Comparison of ENCODE assay signal across 9 cellular contexts in genomic region chr13:24670927-24671326, GRCh38. TPM values are rescaled to one million over a fixed set of nuclear protein-coding genes. Genes with fewer than 3 reads are reported as not detected.
DNase-seq lines count a peak whose midpoint lies in the region; ATAC-seq, FAIRE-seq and TF ChIP-seq lines count a peak whose summit lies in the region.
"Had no signal": no experiment of that assay in that cellular context is flagged by ENCODE, and none has a peak within 500 bp of the region (broad histone marks: within the 10 kb centered on the region; RNA-seq: fewer than 3 reads in every experiment).

No MANE protein-coding gene starts in this region.

- H3K36me3 Mint-ChIP-seq in CD4-positive, alpha-beta T cell (ENCODE audit: low read depth) = no peaks in the 10 kb centered on the region

- H2BK12ac ChIP-seq in mesenchymal stem cell (ENCODE audit: low read length in 2 of 2) = no peak overlapping the region

- H3K27ac ChIP-seq in CD4-positive, alpha-beta T cell (ENCODE audit: low read depth, low read length) = no peak overlapping the region
- H3K27ac ChIP-seq in VCaP (peak overlapping the region; percentile 36; the same call in 1 of the 2 replicates), mesenchymal stem cell (ENCODE audit: low read length, poor library complexity, severe bottlenecking) (peak overlapping the region; percentile 33), kidney (ENCODE audit: low read depth in 2 of 2, low read length in 2 of 2) (no peak overlapping the region)

- no peaks in the 10 kb centered on the region for H3K79me1 ChIP-seq in mesenchymal stem cell (replicated peaks; ENCODE audit: low read length, poor library complexity, severe bottlenecking)

- peak overlapping the region; percentile 54 for H3K4me2 ChIP-seq in mesenchymal stem cell (ENCODE audit: low read length, poor library complexity, severe bottlenecking)

- H3K4ac ChIP-seq in mesenchymal stem cell (ENCODE audit: low read depth in 1 of 2, low read length in 2 of 2) = no peak overlapping the region

- H3K18ac ChIP-seq in mesenchymal stem cell (ENCODE audit: low read depth in 1 of 2, low read length in 2 of 2) = no peak overlapping the region

- no peak for FAIRE-seq in kidney (lab: Jason Lieb, UNC)

- H3K27me3 ChIP-seq in CD4-positive, alpha-beta T cell (ENCODE audit: control insufficient read depth, insufficient read depth, low read length) = no peaks in the 10 kb centered on the region
- no peaks in the 10 kb centered on the region for H3K27me3 ChIP-seq in mesenchymal stem cell (ENCODE audit: control insufficient read depth in 1 of 2, insufficient read depth in 1 of 2, low read length in 2 of 2)

- no peak overlapping the region for H4K8ac ChIP-seq in mesenchymal stem cell (ENCODE audit: low read length)

- no peak overlapping the region for H3K4me3 Mint-ChIP-seq in CD4-positive, alpha-beta T cell

- H2BK120ac ChIP-seq in mesenchymal stem cell (ENCODE audit: low read depth, low read length) = no peak overlapping the region

- H2AK5ac ChIP-seq in mesenchymal stem cell (ENCODE audit: low read length, severe bottlenecking) = no peak overlapping the region

- CTCF ChIA-PET in CD4-positive, alpha-beta T cell (lab: Charles Lee) = no interaction called here

- peaks cover 24% of the 10 kb centered on the region for H3K27me3 Mint-ChIP-seq in CD4-positive, alpha-beta T cell

- peaks cover 6% of the 10 kb centered on the region for H3K4me1 ChIP-seq in mesenchymal stem cell (ENCODE audit: control insufficient read depth, insufficient read depth, low read depth, low read length)
- H3K4me1 ChIP-seq in kidney (ENCODE audit: control insufficient read depth in 1 of 2, insufficient read depth in 1 of 2, low read depth in 1 of 2, low read length in 2 of 2) = peaks cover 0 to 6% of the 10 kb centered on the region in 2 donors

- no peaks in the 10 kb centered on the region for H3K9me3 ChIP-seq in CD4-positive, alpha-beta T cell (ENCODE audit: control insufficient read depth, low read length)
- H3K9me3 ChIP-seq in mesenchymal stem cell (ENCODE audit: control insufficient read depth, low read length) = no peaks in the 10 kb centered on the region
- H3K9me3 ChIP-seq in kidney (ENCODE audit: control insufficient read depth in 1 of 2, low read length in 2 of 2) = no peaks in the 10 kb centered on the region

- no peak overlapping the region for H3K23ac ChIP-seq in mesenchymal stem cell (ENCODE audit: low read length in 2 of 2)

- H3K27ac Mint-ChIP-seq in CD4-positive, alpha-beta T cell = no peak overlapping the region

- no peak overlapping the region for H2BK15ac ChIP-seq in mesenchymal stem cell (ENCODE audit: low read depth, poor library complexity, severe bottlenecking)

- peak overlapping the region in 1 of 2 experiments; percentile 61 for H3K4me3 ChIP-seq in mesenchymal stem cell (ENCODE audit: insufficient read depth in 1 of 2, low read depth in 1 of 2, low read length in 2 of 2)
- no peak overlapping the region for H3K4me3 ChIP-seq in kidney (ENCODE audit: low read length in 2 of 2)

- H2BK5ac ChIP-seq in mesenchymal stem cell (ENCODE audit: low read depth, low read length, poor library complexity, severe bottlenecking) = no peak overlapping the region

- no peak for DNase-seq in CD4-positive, alpha-beta T cell
- DNase-seq in mesenchymal stem cell (peak; percentile 52), kidney (no peak), epidermal melanocyte (ENCODE audit: insufficient read length, low spot score) (no peak)

- no peak for TF ChIP-seq CTCF in CD4-positive, alpha-beta T cell (IDR thresholded peaks at IDR 0.05)
- no peak for TF ChIP-seq CTCF in VCaP (conservative IDR thresholded peaks at IDR 0.05)
- TF ChIP-seq CTCF in kidney (IDR thresholded peaks at IDR 0.05; ENCODE audit: borderline replicate concordance, extremely low read depth, insufficient read depth) = no peak

- peak overlapping the region in 1 of 2 experiments; percentile 7 for H3K14ac ChIP-seq in mesenchymal stem cell (ENCODE audit: low read length in 2 of 2)

- POLR2A ChIA-PET in CD4-positive, alpha-beta T cell (lab: Charles Lee) = interaction anchor here (0.6 kb wide), 1 partner anchor 30 kb away, joined by 3 read pairs; no protein-coding TSS in a partner anchor

- H3K36me3 ChIP-seq in mesenchymal stem cell (ENCODE audit: control insufficient read depth in 1 of 2, insufficient read depth in 2 of 2, low read depth in 1 of 2, low read length in 2 of 2) = no peaks in the 10 kb centered on the region
- H3K36me3 ChIP-seq in kidney (ENCODE audit: control insufficient read depth in 1 of 2, insufficient read depth in 2 of 2, low read length in 2 of 2) = no peaks in the 10 kb centered on the region

- H3K9ac ChIP-seq in mesenchymal stem cell (ENCODE audit: low read length) (peak overlapping the region; percentile 91), kidney (ENCODE audit: low read length in 2 of 2) (no peak overlapping the region)

- no peak overlapping the region for H4K91ac ChIP-seq in mesenchymal stem cell (ENCODE audit: low read length)

- intact Hi-C loops in CD4-positive, alpha-beta T cell (cut with DNase I, micrococcal nuclease) = loop anchor here (1.0 to 5.0 kb wide), 3 partner anchors 65 to 94 kb away; no protein-coding TSS in a partner anchor
- intact Hi-C loops in kidney (cut with DNase I) = no loop called here

- 10% methylated on average over 5 of the region's 7 CpGs for WGBS in mesenchymal stem cell

- H3K4me1 Mint-ChIP-seq in CD4-positive, alpha-beta T cell (ENCODE audit: low read depth) = peaks cover 11% of the 10 kb centered on the region

- no peaks in the 10 kb centered on the region for H3K9me3 Mint-ChIP-seq in CD4-positive, alpha-beta T cell

- no peak overlapping the region for H2AFZ ChIP-seq in mesenchymal stem cell (ENCODE audit: low read depth, low read length)

- peak; percentile 72 for ATAC-seq in CD4-positive, alpha-beta T cell (ENCODE audit: poor library complexity)
- ATAC-seq in HG02981 (IDR thresholded peaks at IDR 0.05; ENCODE audit: unreplicated experiment) (peak; percentile 63), GM18870 (IDR thresholded peaks at IDR 0.05; ENCODE audit: unreplicated experiment) (no peak), HG02798 (IDR thresholded peaks at IDR 0.05; ENCODE audit: poor library complexity, unreplicated experiment) (no peak)

RNA-seq across cellular contexts. Expression of gene ATP12A, which starts 9.3 kb away (rescaled TPM):
- total RNA-seq in CD4-positive, alpha-beta T cell = under 1 TPM; 0.05 to 0.06 TPM
- not detected for polyA plus RNA-seq in mesenchymal stem cell (2013, experiment 1 of 2)
- polyA plus RNA-seq in mesenchymal stem cell (2013, experiment 2 of 2) = not detected
- 0.22 TPM for total RNA-seq in kidney
- polyA plus RNA-seq in kidney (ENCODE audit: insufficient read depth, low read depth, low replicate concordance) = 6.5 TPM
- total RNA-seq: subcutaneous adipose tissue had no signal

Comparison
In these comparisons a context has a peak if more than half of its experiments do, and no peak if none do; other contexts are left out.
1. ATAC-seq: peak in CD4-positive, alpha-beta T cell (single experiment) and HG02981 (single experiment); none in GM18870 (single experiment) and HG02798 (single experiment).
2. H3K27ac ChIP-seq: peak in VCaP (single experiment) and mesenchymal stem cell (single experiment); none in CD4-positive, alpha-beta T cell (single experiment) and kidney (0 of 2).